In the genomic region with DNA sequence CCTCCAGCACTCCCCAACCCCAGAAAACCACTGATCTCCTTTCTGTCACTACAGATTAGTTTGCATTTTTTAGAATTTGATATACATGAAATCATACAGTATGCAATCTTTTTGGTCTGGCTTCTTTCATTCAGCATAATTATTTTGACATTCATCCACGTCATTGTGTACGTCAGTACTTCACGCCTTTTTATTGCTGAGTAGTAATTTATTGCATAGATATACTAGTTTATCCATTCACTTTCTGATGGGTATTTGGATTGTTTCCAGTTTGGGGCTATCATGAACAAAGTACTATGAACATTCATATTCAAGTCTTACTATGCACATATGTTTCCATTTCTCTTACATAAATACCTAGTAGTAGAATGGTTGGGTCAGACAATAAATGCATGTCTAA, we compare ENCODE assay signal across 27 cellular contexts.
"Had no signal": no experiment of that assay in that cellular context is flagged by ENCODE, and none has a peak within 500 bp of the region (broad histone marks: within the 10 kb centered on the region; RNA-seq: fewer than 3 reads in every experiment).

No MANE protein-coding gene starts in this region.

- H3K4me3 ChIP-seq: stomach, suprapubic skin, testis, thoracic aorta, thyroid gland, tibial artery, tibial nerve, transverse colon, upper lobe of left lung, upper lobe of right lung, uterus, vagina had no signal

- DNase-seq: stimulated activated CD4-positive, alpha-beta T cell treated with anti-CD3 and anti-CD28 coated beads, Interleukin-2, amount 100 ng/mL, for 48 hours; stimulated activated CD4-positive, alpha-beta T cell treated with anti-CD3 and anti-CD28 coated beads, Interleukin-4, amount 100 ng/mL, for 1 hour; stimulated activated CD4-positive, alpha-beta T cell treated with anti-CD3 and anti-CD28 coated beads, Interleukin-4, amount 100 ng/mL, for 24 hours; stimulated activated CD4-positive, alpha-beta T cell treated with anti-CD3 and anti-CD28 coated beads, Interleukin-4, amount 100 ng/mL, for 4 hours; stimulated activated CD8-positive, alpha-beta memory T cell treated with anti-CD3 and anti-CD28 coated beads, Interleukin-4, amount 100 ng/mL, for 48 hours; stimulated activated naive B cell treated with anti-CD40 and anti-IgM and Interleukin-4, amounts not matched to agents 10 μg/mL and 1 μg/mL and 100 μg/mL, for 72 hours; stimulated activated naive CD4-positive, alpha-beta T cell; stimulated activated naive CD4-positive, alpha-beta T cell treated with Interleukin-2 at 50 U/mL for 16 hours; stimulated activated naive CD8-positive, alpha-beta T cell treated with anti-CD3 and anti-CD28 coated beads, Interleukin-15, amount 100 ng/mL, for 72 hours; stimulated activated naive CD8-positive, alpha-beta T cell treated with anti-CD3 and anti-CD28 coated beads, Interleukin-15, Interleukin-2, amounts not matched to agents 100 U/mL and 50 U/mL, for 24 hours; stomach; substantia nigra; testis; thyroid gland; transverse colon; trophoblast cell; upper lobe of left lung; upper lobe of right lung; uterus had no signal

- H3K27ac ChIP-seq: stomach, suprapubic skin, testis, thyroid gland, tibial nerve, transverse colon, upper lobe of left lung, upper lobe of right lung, uterus, vagina had no signal

- H3K9me3 ChIP-seq: stomach, suprapubic skin, testis, thoracic aorta, thyroid gland, tibial artery, tibial nerve, transverse colon, upper lobe of left lung, upper lobe of right lung, uterus, vagina had no signal

- H3K36me3 ChIP-seq: stomach, suprapubic skin, thoracic aorta, thyroid gland, tibial artery, tibial nerve, transverse colon, upper lobe of left lung, upper lobe of right lung, uterus, vagina had no signal

- FAIRE-seq: urothelium cell line had no signal

- H3K27me3 ChIP-seq: stomach, suprapubic skin, testis, thyroid gland, tibial artery, tibial nerve, transverse colon, upper lobe of left lung, upper lobe of right lung, uterus, vagina had no signal

- ATAC-seq: stimulated activated effector memory CD8-positive, alpha-beta T cell treated with anti-CD3 and anti-CD28 coated beads, Interleukin-12 subunit alpha, Interleukin-12 subunit beta, amount 100 ng/mL, for 72 hours; stimulated activated memory B cell treated with anti-CD40 and anti-IgM and Interleukin-4, amounts not matched to agents 10 μg/mL and 1 μg/mL and 100 μg/mL, for 72 hours; stimulated activated naive B cell treated with anti-CD40 and anti-IgM and Interleukin-4, amounts not matched to agents 10 μg/mL and 1 μg/mL and 100 μg/mL, for 72 hours; stimulated activated naive CD8-positive, alpha-beta T cell treated with anti-CD3 and anti-CD28 coated beads, Interleukin-15, amount 100 ng/mL, for 72 hours; stimulated activated naive CD8-positive, alpha-beta T cell treated with anti-CD3 and anti-CD28 coated beads, Interleukin-15, Interleukin-2, amounts not matched to agents 100 U/mL and 50 U/mL, for 24 hours; upper lobe of right lung had no signal

- H3K4me1 ChIP-seq: suprapubic skin, testis, tibial nerve, transverse colon, upper lobe of left lung, upper lobe of right lung, uterus, vagina had no signal
